ENCODE assay signal across 26 cellular contexts in the genomic region with DNA sequence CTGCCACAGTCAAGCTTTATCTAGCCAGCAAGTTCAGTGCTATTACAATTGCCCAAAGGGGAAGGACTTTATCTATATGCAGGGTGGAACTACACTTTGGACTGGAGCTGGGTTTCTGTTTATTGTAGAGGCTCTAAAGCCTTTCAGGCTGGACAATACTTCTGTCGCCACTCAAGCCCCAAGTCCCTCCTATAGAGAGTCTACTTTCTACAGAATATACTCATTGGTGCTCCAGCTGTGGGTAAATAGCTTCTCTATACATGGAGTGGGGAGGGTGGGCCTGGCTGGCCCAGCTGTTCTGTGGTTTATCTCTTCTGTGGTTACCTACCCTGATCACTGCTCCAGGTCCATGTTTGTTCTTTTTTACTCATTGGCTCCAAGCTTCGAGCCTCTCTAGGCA.
DNase-seq lines count a peak whose midpoint lies in the region; ATAC-seq, FAIRE-seq and TF ChIP-seq lines count a peak whose summit lies in the region.
"Had no signal": no experiment of that assay in that cellular context is flagged by ENCODE, and none has a peak within 500 bp of the region (broad histone marks: within the 10 kb centered on the region; RNA-seq: fewer than 3 reads in every experiment).

No MANE protein-coding gene starts in this region.

- H3K4me3 ChIP-seq in Jurkat, Clone E6-1 (ENCODE audit: low read length) = no peak overlapping the region
- H3K4me3 ChIP-seq in SJCRH30 (no peak overlapping the region), hepatocyte (no peak overlapping the region), small intestine (ENCODE audit: low read depth in 1 of 2, low read length in 2 of 2) (no peak overlapping the region)
- H3K4me3 ChIP-seq: GM12878, Peyer's patch had no signal

- no peak overlapping the region for H2AFZ ChIP-seq in hepatocyte

- no peaks in the 10 kb centered on the region for H3K27me3 ChIP-seq in SJCRH30
- H3K27me3 ChIP-seq in hepatocyte = no peaks in the 10 kb centered on the region
- H3K27me3 ChIP-seq in small intestine (ENCODE audit: control insufficient read depth in 2 of 2, insufficient read depth in 2 of 2, low read length in 2 of 2) = no peaks in the 10 kb centered on the region
- H3K27me3 ChIP-seq: Peyer's patch had no signal

- no peaks in the 10 kb centered on the region for H3K36me3 ChIP-seq in SJCRH30
- no peaks in the 10 kb centered on the region for H3K36me3 ChIP-seq in hepatocyte (replicated peaks; ENCODE audit: insufficient read depth, low read depth)
- H3K36me3 ChIP-seq in small intestine (ENCODE audit: control insufficient read depth in 2 of 2, insufficient read depth in 2 of 2, low read length in 2 of 2) = no peaks in the 10 kb centered on the region
- H3K36me3 ChIP-seq: Peyer's patch had no signal

- H4K20me1 ChIP-seq in hepatocyte (ENCODE audit: insufficient read depth, poor library complexity, severe bottlenecking) = no peaks in the 10 kb centered on the region

- H3K4me2 ChIP-seq in hepatocyte = no peak overlapping the region
- H3K4me2 ChIP-seq: SK-N-SH had no signal

- H3K4me1 ChIP-seq in SJCRH30 (no peaks in the 10 kb centered on the region), hepatocyte (ENCODE audit: insufficient read depth) (peaks cover 4% of the 10 kb centered on the region), small intestine (ENCODE audit: control insufficient read depth in 2 of 2, insufficient read depth in 1 of 2, low read depth in 1 of 2, low read length in 1 of 2) (no peaks in the 10 kb centered on the region)
- H3K4me1 ChIP-seq: Caco-2 had no signal

- no peaks in the 10 kb centered on the region for H3K79me2 ChIP-seq in hepatocyte

- FAIRE-seq in small intestine (lab: Jason Lieb, UNC) (no peak), GM12892 (lab: Jason Lieb, UNC) (no peak)
- FAIRE-seq: GM12878 had no signal

- peak; percentile 18 for DNase-seq in Jurkat, Clone E6-1 (ENCODE audit: low read depth, low spot score)
- DNase-seq in SJCRH30 (peak; percentile 18 to 52), hepatocyte (ENCODE audit: low spot score) (peak; percentile 30), small intestine (peak; percentile 84), GM12892 (ENCODE audit: insufficient read length) (no peak)
- DNase-seq: C1 segment of cervical spinal cord; Caco-2; CD4-positive, alpha-beta memory T cell; EL; GDM1; KBM-7; MV-4-11; NCI-H1105; NCI-H1436 treated with DMSO at 0.1 percent for 48 hours; NCI-H1930; NCI-H446; NCI-H526 treated with DMSO at 0.1 percent for 48 hours; Peyer's patch; SIG-M5; SK-N-SH; SW 1271 had no signal

- H3K9me3 ChIP-seq in SJCRH30 (replicated peaks) (no peaks in the 10 kb centered on the region), hepatocyte (ENCODE audit: low read depth) (no peaks in the 10 kb centered on the region), small intestine (ENCODE audit: control insufficient read depth, low read depth) (no peaks in the 10 kb centered on the region)
- H3K9me3 ChIP-seq: Peyer's patch, SK-N-SH had no signal

- H3K27ac ChIP-seq in SJCRH30 = no peak overlapping the region
- H3K27ac ChIP-seq in hepatocyte = peak overlapping the region; percentile 54
- H3K27ac ChIP-seq in small intestine (ENCODE audit: low read depth in 1 of 2, low read length in 1 of 2) = peak overlapping the region in 1 of 2 donors; percentile 65
- H3K27ac ChIP-seq: HL-60, Peyer's patch had no signal

- ATAC-seq in HG02759 (IDR thresholded peaks at IDR 0.05; ENCODE audit: unreplicated experiment) = no peak
- no peak for ATAC-seq in GM21526 (IDR thresholded peaks at IDR 0.05; ENCODE audit: low FRiP score, unreplicated experiment)
- ATAC-seq: GM12878, HCT116 had no signal

- H3K9me2 ChIP-seq in hepatocyte (replicated peaks; ENCODE audit: insufficient read depth) = no peaks in the 10 kb centered on the region
- H3K9me2 ChIP-seq: SK-N-SH had no signal

- TF ChIP-seq CTCF in hepatocyte (IDR thresholded peaks at IDR 0.05; ENCODE audit: poor library complexity) = no peak

- no peak for TF ChIP-seq POLR2A in GM12892 (IDR thresholded peaks at IDR 0.05; ENCODE audit: low read depth, low read length)

- 85% methylated on average over 2 of the region's 2 CpGs for WGBS in hepatocyte (ENCODE audit: low lambda C conversion rate, missing lambda C conversion rate)
- WGBS in small intestine, 3 donors = 22 to 59% (median 31%) methylated on average over 2 of the region's 2 CpGs
